In the genomic region with DNA sequence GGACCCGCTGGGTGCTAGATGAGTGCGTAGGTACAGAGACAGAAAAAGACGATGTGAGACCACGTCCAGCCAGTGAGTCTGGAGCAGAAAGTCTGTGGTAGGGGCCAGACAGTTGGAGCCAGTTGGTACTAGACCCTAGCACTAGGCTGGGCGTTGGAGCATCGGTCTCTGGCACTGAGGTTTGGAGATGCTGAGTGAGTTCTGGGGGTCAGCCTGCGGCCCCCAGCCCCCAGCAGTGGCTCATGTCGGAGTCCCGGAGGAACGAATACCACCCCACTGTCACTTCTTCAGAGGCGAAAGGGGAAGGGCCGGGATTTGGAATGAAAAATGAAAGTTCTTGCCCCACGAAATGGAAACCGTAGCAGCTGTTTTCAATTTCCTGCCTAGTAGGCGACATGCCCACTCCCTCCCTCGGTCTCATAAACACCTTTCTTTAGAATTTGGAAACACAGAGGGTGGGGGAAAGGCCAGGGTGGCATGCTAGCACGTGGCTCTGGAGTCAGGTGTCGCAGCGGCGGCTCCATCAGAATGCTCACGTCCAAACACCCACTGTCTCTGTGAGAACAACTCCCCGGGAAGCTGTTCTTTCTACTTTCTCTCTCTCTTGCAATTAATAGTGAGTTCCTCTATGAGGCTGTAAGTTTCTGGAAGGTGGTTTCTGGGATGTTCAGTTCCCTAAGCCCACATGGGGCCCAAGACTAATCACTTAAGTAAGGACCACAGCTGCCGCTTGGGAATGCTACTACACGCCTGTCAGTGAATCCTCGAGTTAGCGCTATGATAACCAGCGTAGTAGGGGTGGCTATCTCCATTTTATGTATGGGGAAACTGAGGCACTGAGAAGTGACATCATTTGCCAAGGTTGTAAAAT, we compare ENCODE assay signal across 11 cellular contexts.
DNase-seq lines count a peak whose midpoint lies in the region; ATAC-seq and TF ChIP-seq lines count a peak whose summit lies in the region.
"Had no signal": no experiment of that assay in that cellular context is flagged by ENCODE, and none has a peak within 500 bp of the region (broad histone marks: within the 10 kb centered on the region; RNA-seq: fewer than 3 reads in every experiment).

No MANE protein-coding gene starts in this region.

- no peaks in the 10 kb centered on the region for H3K36me3 ChIP-seq in CD8-positive, alpha-beta T cell (ENCODE audit: insufficient read depth, low read length)
- no peaks in the 10 kb centered on the region for H3K36me3 ChIP-seq in GM23248 (ENCODE audit: low read depth)

- H3K27me3 Mint-ChIP-seq in CD8-positive, alpha-beta T cell (ENCODE audit: low read depth), result no peaks in the 10 kb centered on the region
- no peaks in the 10 kb centered on the region for H3K27me3 Mint-ChIP-seq in activated CD8-positive, alpha-beta T cell treated with anti-CD3 and anti-CD28 coated beads, Interleukin-2, amount 10 ng/mL, durations not matched to agents 7 days and 5 days (ENCODE audit: low read depth)

- H3K4me2 ChIP-seq in GM23248 (ENCODE audit: unreplicated experiment), result no peak overlapping the region

- H3K27ac ChIP-seq in CD8-positive, alpha-beta T cell (ENCODE audit: low read depth, low read length), result no peak overlapping the region
- H3K27ac ChIP-seq in GM23248, result no peak overlapping the region

- H3K4me1 Mint-ChIP-seq in CD8-positive, alpha-beta T cell (ENCODE audit: low read depth), result peaks cover 9% of the 10 kb centered on the region
- H3K4me1 Mint-ChIP-seq in activated CD8-positive, alpha-beta T cell treated with anti-CD3 and anti-CD28 coated beads, Interleukin-2, amount 10 ng/mL, durations not matched to agents 7 days and 5 days (ENCODE audit: low read depth), result peaks cover 38% of the 10 kb centered on the region

- H3F3A ChIP-seq in GM23248 (ENCODE audit: insufficient read depth), result no peaks in the 10 kb centered on the region

- no peaks in the 10 kb centered on the region for H3K9me3 Mint-ChIP-seq in CD8-positive, alpha-beta T cell
- no peaks in the 10 kb centered on the region for H3K9me3 Mint-ChIP-seq in activated CD8-positive, alpha-beta T cell treated with anti-CD3 and anti-CD28 coated beads, Interleukin-2, amount 10 ng/mL, durations not matched to agents 7 days and 5 days (ENCODE audit: insufficient read depth)

- H3K4me3 ChIP-seq in CD8-positive, alpha-beta T cell (ENCODE audit: low read depth, low read length), result no peak overlapping the region
- H3K4me3 ChIP-seq in GM23248, result no peak overlapping the region

- no peak overlapping the region for H3K27ac Mint-ChIP-seq in CD8-positive, alpha-beta T cell
- peak overlapping the region; percentile 70 for H3K27ac Mint-ChIP-seq in activated CD8-positive, alpha-beta T cell treated with anti-CD3 and anti-CD28 coated beads, Interleukin-2, amount 10 ng/mL, durations not matched to agents 7 days and 5 days

- H3K9me3 ChIP-seq in CD8-positive, alpha-beta T cell (ENCODE audit: low read length), result no peaks in the 10 kb centered on the region
- no peaks in the 10 kb centered on the region for H3K9me3 ChIP-seq in GM23248 (ENCODE audit: low read depth)

- TF ChIP-seq POLR2A in GM19193 (IDR thresholded peaks at IDR 0.05; ENCODE audit: extremely low read depth, insufficient read depth, insufficient read length), result peak; percentile 23

- no peaks in the 10 kb centered on the region for H3K36me3 Mint-ChIP-seq in CD8-positive, alpha-beta T cell
- no peaks in the 10 kb centered on the region for H3K36me3 Mint-ChIP-seq in activated CD8-positive, alpha-beta T cell treated with anti-CD3 and anti-CD28 coated beads, Interleukin-2, amount 10 ng/mL, durations not matched to agents 7 days and 5 days (ENCODE audit: low read depth)

- CTCF ChIA-PET in CD8-positive, alpha-beta T cell (lab: Charles Lee), result interaction anchor here (1.0 to 5.3 kb wide), 3 partner anchors 9 to 175 kb away, joined by 3 to 49 read pairs (median 15); no protein-coding TSS in a partner anchor
- CTCF ChIA-PET in activated CD8-positive, alpha-beta T cell treated with anti-CD3 and anti-CD28 coated beads, Interleukin-2, amount 10 ng/mL, durations not matched to agents 7 days and 5 days (lab: Charles Lee), result interaction anchor here (1.0 to 15.3 kb wide), 6 partner anchors 8 to 175 kb away, joined by 3 to 385 read pairs (median 4); a partner anchor contains a TSS

- in situ Hi-C loops in GM23248 (cut with MboI), result no loop called here

- no peak overlapping the region for H2AFZ ChIP-seq in GM23248

- TF ChIP-seq CTCF in CD8-positive, alpha-beta T cell (IDR thresholded peaks at IDR 0.05), result no peak

- 31 to 32% methylated on average over 27 of the region's 27 CpGs for WGBS in GM23248 (ENCODE audit: low coverage in 1 of 2, low lambda C conversion rate in 2 of 2, missing lambda C conversion rate in 2 of 2), 2 experiments

- intact Hi-C loops in CD8-positive, alpha-beta T cell (cut with DNase I, micrococcal nuclease), result no loop called here
- intact Hi-C loops in posterior vena cava (cut with DNase I), result no loop called here

- H3K9me2 ChIP-seq in GM23248 (ENCODE audit: insufficient read depth), result no peaks in the 10 kb centered on the region

- no peak for ATAC-seq in CD8-positive, alpha-beta T cell
- peak; percentile 31 for ATAC-seq in activated CD8-positive, alpha-beta T cell treated with anti-CD3 and anti-CD28 coated beads, Interleukin-2, amount 10 ng/mL, durations not matched to agents 7 days and 5 days

- peak overlapping the region; percentile 53 for H3K4me3 Mint-ChIP-seq in CD8-positive, alpha-beta T cell
- H3K4me3 Mint-ChIP-seq in activated CD8-positive, alpha-beta T cell treated with anti-CD3 and anti-CD28 coated beads, Interleukin-2, amount 10 ng/mL, durations not matched to agents 7 days and 5 days, result peak overlapping the region; percentile 50

- no peak overlapping the region for H3K9ac ChIP-seq in GM23248

- POLR2A ChIA-PET in CD8-positive, alpha-beta T cell (lab: Charles Lee), result no interaction called here
- POLR2A ChIA-PET in activated CD8-positive, alpha-beta T cell treated with anti-CD3 and anti-CD28 coated beads, Interleukin-2, amount 10 ng/mL, durations not matched to agents 7 days and 5 days (lab: Charles Lee), result no interaction called here

- peaks cover 6% of the 10 kb centered on the region for H3K4me1 ChIP-seq in CD8-positive, alpha-beta T cell (ENCODE audit: insufficient read depth, low read length)
- H3K4me1 ChIP-seq in GM23248 (ENCODE audit: insufficient read depth), result no peaks in the 10 kb centered on the region

- no peaks in the 10 kb centered on the region for H4K20me1 ChIP-seq in GM23248 (ENCODE audit: insufficient read depth)

- DNase-seq in CD8-positive, alpha-beta T cell, result no peak
- DNase-seq in activated CD8-positive, alpha-beta T cell treated with anti-CD3 and anti-CD28 coated beads, Interleukin-2, amount 10 ng/mL, durations not matched to agents 7 days and 5 days, result peak; percentile 31
- peak; percentile 13 for DNase-seq in posterior vena cava (ENCODE audit: low spot score)
- no peak for DNase-seq in COR-L47 (lab: John Stamatoyannopoulos, UW)
- DNase-seq in iPS-NIHi7 (ENCODE audit: extremely low spot score), result no peak
- no peak for DNase-seq in GM23248
- DNase-seq in kidney glomerular epithelial cell (lab: John Stamatoyannopoulos, UW), result no peak
- DNase-seq: Kasumi-1, NCI-H526 treated with DMSO at 0.1 percent for 48 hours, occipital lobe had no signal

- no peaks in the 10 kb centered on the region for H3K27me3 ChIP-seq in CD8-positive, alpha-beta T cell (ENCODE audit: insufficient read depth, low read length)
- H3K27me3 ChIP-seq in GM23248 (replicated peaks; ENCODE audit: insufficient read depth), result peaks cover 75% of the 10 kb centered on the region

- H3K79me2 ChIP-seq in GM23248 (ENCODE audit: insufficient read depth), result no peaks in the 10 kb centered on the region

Comparison
In these comparisons a context has a peak if more than half of its experiments do, and no peak if none do; other contexts are left out.
1. DNase-seq: peak in activated CD8-positive, alpha-beta T cell treated with anti-CD3 and anti-CD28 coated beads, Interleukin-2, amount 10 ng/mL, durations not matched to agents 7 days and 5 days (single experiment) and posterior vena cava (single experiment); none in CD8-positive, alpha-beta T cell (0 of 7), COR-L47 (single experiment), iPS-NIHi7 (single experiment), GM23248 (single experiment) and kidney glomerular epithelial cell (single experiment).